In the genomic region with DNA sequence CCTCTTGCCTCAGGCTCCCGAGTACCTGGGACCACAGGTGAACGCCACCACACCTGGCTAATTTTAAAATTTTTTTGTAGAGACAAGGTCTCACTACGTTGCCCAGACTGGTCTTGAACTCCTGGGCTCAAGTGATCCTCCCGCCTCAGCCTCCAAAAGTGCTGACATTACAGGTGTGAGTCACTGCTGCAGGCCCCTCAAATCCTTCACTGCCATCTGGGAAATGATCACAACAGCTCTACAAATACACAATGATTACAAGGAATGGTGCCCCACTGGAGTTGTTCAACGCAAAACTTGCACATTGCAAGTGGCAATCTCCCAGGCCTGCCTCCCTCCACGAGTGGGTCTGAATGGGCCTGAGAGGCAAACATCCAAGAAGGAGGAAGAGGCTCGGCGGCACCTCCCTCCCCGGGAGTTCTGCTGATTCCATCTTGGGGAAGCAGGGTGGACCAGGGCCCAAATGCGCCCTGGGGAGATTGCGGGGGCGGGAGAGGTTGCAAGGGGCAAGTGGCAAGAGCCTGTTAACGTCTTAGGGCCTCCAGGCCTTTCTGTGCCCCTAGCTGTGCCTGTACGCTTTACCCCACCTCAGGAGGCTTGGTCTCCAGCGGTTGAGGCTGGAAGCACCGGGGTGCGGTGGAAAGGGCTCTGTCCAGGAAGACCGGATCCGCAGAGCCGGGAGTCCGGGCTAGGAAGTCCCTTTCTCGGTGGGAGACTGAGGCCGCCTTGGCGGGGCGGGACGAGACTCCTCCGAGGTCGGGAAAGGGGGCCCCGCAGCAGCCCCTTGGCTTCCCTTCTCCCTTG, we compare ENCODE assay signal across 8 cellular contexts. TPM values are rescaled to one million over a fixed set of nuclear protein-coding genes. Genes with fewer than 3 reads are reported as not detected.
DNase-seq lines count a peak whose midpoint lies in the region; ATAC-seq, FAIRE-seq and TF ChIP-seq lines count a peak whose summit lies in the region.

No MANE protein-coding gene starts in this region.

- intact Hi-C loops in activated CD4-positive, alpha-beta memory T cell treated with anti-CD3 and anti-CD28 coated beads for 36 hours (cut with micrococcal nuclease), result no loop called here

- H3K27me3 Mint-ChIP-seq in activated CD4-positive, alpha-beta memory T cell treated with anti-CD3 and anti-CD28 coated beads, Interleukin-2, amount 10 ng/mL, durations not matched to agents 7 days and 5 days, result peaks cover 29% of the 10 kb centered on the region
- H3K27me3 Mint-ChIP-seq in activated CD4-positive, alpha-beta memory T cell treated with anti-CD3 and anti-CD28 coated beads for 36 hours, result peaks cover 1% of the 10 kb centered on the region

- H3K9me3 ChIP-seq in keratinocyte (ENCODE audit: control insufficient read depth, low read depth, low read length), result no peaks in the 10 kb centered on the region
- H3K9me3 ChIP-seq in subcutaneous abdominal adipose tissue (ENCODE audit: control insufficient read depth in 5 of 5, low read length in 5 of 5), result no peaks in the 10 kb centered on the region

- in situ Hi-C loops in astrocyte of the spinal cord (cut with HindIII; ENCODE audit: low sequenced_read_pairs) (no loop called here), ACHN (cut with HindIII; ENCODE audit: low pct_ligation_motif_present, low pct_unique_long_range_greater_than_20kb, low sequenced_read_pairs) (loop anchor here (25.0 kb wide), 1 partner anchor 95 kb away; no protein-coding TSS in a partner anchor)

- H3K9ac ChIP-seq in keratinocyte (ENCODE audit: control insufficient read depth, extremely low read depth, insufficient read depth, low read length) (peak overlapping the region; percentile 51), subcutaneous abdominal adipose tissue (ENCODE audit: low read length in 5 of 5) (peak overlapping the region; percentile 19 to 74 (median 73))

- no peak overlapping the region for H3K27ac Mint-ChIP-seq in activated CD4-positive, alpha-beta memory T cell treated with anti-CD3 and anti-CD28 coated beads, Interleukin-2, amount 10 ng/mL, durations not matched to agents 7 days and 5 days
- no peak overlapping the region for H3K27ac Mint-ChIP-seq in activated CD4-positive, alpha-beta memory T cell treated with anti-CD3 and anti-CD28 coated beads for 36 hours

- no peaks in the 10 kb centered on the region for H3K9me1 ChIP-seq in keratinocyte (ENCODE audit: control insufficient read depth, extremely low read depth, insufficient read depth, low read length)

- H3K27ac ChIP-seq in keratinocyte (ENCODE audit: control insufficient read depth, insufficient read depth, low read length) (no peak overlapping the region), subcutaneous abdominal adipose tissue (ENCODE audit: low read depth, low read length) (peak overlapping the region; percentile 89)

- peak overlapping the region; percentile 53 for H3K4me3 Mint-ChIP-seq in activated CD4-positive, alpha-beta memory T cell treated with anti-CD3 and anti-CD28 coated beads, Interleukin-2, amount 10 ng/mL, durations not matched to agents 7 days and 5 days
- H3K4me3 Mint-ChIP-seq in activated CD4-positive, alpha-beta memory T cell treated with anti-CD3 and anti-CD28 coated beads for 36 hours, result no peak overlapping the region

- H4K20me1 ChIP-seq in keratinocyte (ENCODE audit: control insufficient read depth, extremely low read depth, insufficient read depth, low read length), result no peaks in the 10 kb centered on the region

- ATAC-seq in GM21786 (IDR thresholded peaks at IDR 0.05; ENCODE audit: unreplicated experiment), result no peak

- H3K4me1 ChIP-seq in keratinocyte (ENCODE audit: control insufficient read depth, extremely low read depth, insufficient read depth, low read length), result peaks cover 6% of the 10 kb centered on the region
- peaks cover 6 to 55% (median 48%) of the 10 kb centered on the region in 5 donors for H3K4me1 ChIP-seq in subcutaneous abdominal adipose tissue (ENCODE audit: control insufficient read depth in 5 of 5, insufficient read depth in 5 of 5, low read length in 5 of 5)

- no peak for FAIRE-seq in keratinocyte (lab: Jason Lieb, UNC)

- peaks cover 6% of the 10 kb centered on the region for H3K36me3 Mint-ChIP-seq in activated CD4-positive, alpha-beta memory T cell treated with anti-CD3 and anti-CD28 coated beads, Interleukin-2, amount 10 ng/mL, durations not matched to agents 7 days and 5 days (ENCODE audit: low read depth)
- no peaks in the 10 kb centered on the region for H3K36me3 Mint-ChIP-seq in activated CD4-positive, alpha-beta memory T cell treated with anti-CD3 and anti-CD28 coated beads for 36 hours

- TF ChIP-seq CTCF in astrocyte of the spinal cord (IDR thresholded peaks at IDR 0.05; ENCODE audit: low read depth, low read length) (no peak), keratinocyte (optimal IDR thresholded peaks at IDR 0.05 in 1 of 3, IDR thresholded peaks at IDR 0.05 in 1 of 3, conservative IDR thresholded peaks at IDR 0.05 in 1 of 3; ENCODE audit: extremely low read depth in 1 of 3, insufficient read depth in 2 of 3, low read length in 3 of 3) (peak in 1 of 3 experiments; percentile 1)

- H3K36me3 ChIP-seq in keratinocyte (ENCODE audit: control insufficient read depth in 2 of 2, extremely low read depth in 1 of 2, insufficient read depth in 2 of 2, low read length in 2 of 2), result no peaks in the 10 kb centered on the region
- peaks cover 0 to 6% (median 2%) of the 10 kb centered on the region in 5 donors for H3K36me3 ChIP-seq in subcutaneous abdominal adipose tissue (ENCODE audit: control insufficient read depth in 5 of 5, insufficient read depth in 5 of 5, low read length in 5 of 5)

- CTCF ChIA-PET in activated CD4-positive, alpha-beta memory T cell treated with anti-CD3 and anti-CD28 coated beads, Interleukin-2, amount 10 ng/mL, durations not matched to agents 7 days and 5 days (lab: Charles Lee), result interaction anchor here (1.3 to 12.7 kb wide), 6 partner anchors 13 to 118 kb away, joined by 8 to 129 read pairs (median 14); partner anchors contain the start of gene TOP2A
- CTCF ChIA-PET in activated CD4-positive, alpha-beta memory T cell treated with anti-CD3 and anti-CD28 coated beads for 36 hours (lab: Charles Lee), result interaction anchor here (1.1 to 9.6 kb wide), 9 partner anchors 10 to 121 kb away, joined by 3 to 129 read pairs (median 7); partner anchors contain the start of gene TOP2A

- no peak for TF ChIP-seq POLR2A in erythroblast (IDR thresholded peaks at IDR 0.05; ENCODE audit: low read length)

- peak overlapping the region; percentile 53 for H2AFZ ChIP-seq in keratinocyte (ENCODE audit: control insufficient read depth, low read length)

- H3K9me3 Mint-ChIP-seq in activated CD4-positive, alpha-beta memory T cell treated with anti-CD3 and anti-CD28 coated beads, Interleukin-2, amount 10 ng/mL, durations not matched to agents 7 days and 5 days, result no peaks in the 10 kb centered on the region
- H3K9me3 Mint-ChIP-seq in activated CD4-positive, alpha-beta memory T cell treated with anti-CD3 and anti-CD28 coated beads for 36 hours, result no peaks in the 10 kb centered on the region

- DNase-seq in activated CD4-positive, alpha-beta memory T cell treated with anti-CD3 and anti-CD28 coated beads, Interleukin-2, amount 10 ng/mL, durations not matched to agents 7 days and 5 days, result no peak
- DNase-seq in activated CD4-positive, alpha-beta memory T cell treated with anti-CD3 and anti-CD28 coated beads for 36 hours, result no peak
- DNase-seq in astrocyte of the spinal cord (ENCODE audit: low read depth, low spot score) (no peak), keratinocyte (ENCODE audit: low read depth, low spot score) (no peak), ACHN (no peak), erythroblast (lab: John Stamatoyannopoulos, UW) (no peak)

- H3K4me1 Mint-ChIP-seq in activated CD4-positive, alpha-beta memory T cell treated with anti-CD3 and anti-CD28 coated beads, Interleukin-2, amount 10 ng/mL, durations not matched to agents 7 days and 5 days, result peaks cover 41% of the 10 kb centered on the region
- H3K4me1 Mint-ChIP-seq in activated CD4-positive, alpha-beta memory T cell treated with anti-CD3 and anti-CD28 coated beads for 36 hours (ENCODE audit: low read depth), result peaks cover 29% of the 10 kb centered on the region

- peak overlapping the region; percentile 64 for H3K4me3 ChIP-seq in astrocyte of the spinal cord (ENCODE audit: low read depth, low read length)
- peak overlapping the region in 2 of 3 experiments; percentile 29 to 56 for H3K4me3 ChIP-seq in keratinocyte (ENCODE audit: control insufficient read depth in 2 of 3, extremely low read depth in 1 of 3, insufficient read depth in 2 of 3, low read depth in 1 of 3, low read length in 3 of 3)
- H3K4me3 ChIP-seq in subcutaneous abdominal adipose tissue (ENCODE audit: low read depth in 1 of 5, low read length in 5 of 5), result peak overlapping the region; percentile 42 to 98 (median 71)

- POLR2A ChIA-PET in activated CD4-positive, alpha-beta memory T cell treated with anti-CD3 and anti-CD28 coated beads, Interleukin-2, amount 10 ng/mL, durations not matched to agents 7 days and 5 days (lab: Charles Lee), result interaction anchor here (2.1 to 6.0 kb wide), 4 partner anchors 26 to 120 kb away, joined by 6 to 56 read pairs (median 22); partner anchors contain the start of gene TOP2A
- POLR2A ChIA-PET in activated CD4-positive, alpha-beta memory T cell treated with anti-CD3 and anti-CD28 coated beads for 36 hours (lab: Charles Lee), result interaction anchor here (1.7 kb wide), 1 partner anchor 16 kb away, joined by 4 read pairs; no protein-coding TSS in a partner anchor

- H3K79me2 ChIP-seq in keratinocyte (ENCODE audit: control insufficient read depth, insufficient read depth, low read length), result no peaks in the 10 kb centered on the region

- H3K4me2 ChIP-seq in keratinocyte (ENCODE audit: control insufficient read depth, extremely low read depth, insufficient read depth, low read depth, low read length), result peak overlapping the region; percentile 74

- dilution Hi-C loops in keratinocyte (cut with MboI; ENCODE audit: extremely low pct_ligation_motif_present, low sequenced_read_pairs), result no loop called here

- H3K27me3 ChIP-seq in keratinocyte (ENCODE audit: control insufficient read depth, extremely low read depth, insufficient read depth, low read length) (peaks cover 27% of the 10 kb centered on the region), subcutaneous abdominal adipose tissue (ENCODE audit: control insufficient read depth in 5 of 5, insufficient read depth in 4 of 5, low read length in 5 of 5) (no peaks in the 10 kb centered on the region)

RNA-seq across cellular contexts. Expression of gene IGFBP4, which starts 0.7 kb away (rescaled TPM):
- 10 to 100 TPM; 27.1 to 28.4 TPM for total RNA-seq in activated CD4-positive, alpha-beta memory T cell treated with anti-CD3 and anti-CD28 coated beads, Interleukin-2, amount 10 ng/mL, durations not matched to agents 7 days and 5 days
- 10 to 100 TPM; 14.6 to 15.5 TPM for total RNA-seq in activated CD4-positive, alpha-beta memory T cell treated with anti-CD3 and anti-CD28 coated beads for 36 hours
- 6.0 to 13.8 TPM (median 6.8 TPM) in 3 replicates for polyA plus RNA-seq in keratinocyte
- polyA plus RNA-seq in keratinocyte (2011; ENCODE audit: low read depth), result 0.44 TPM
- polyA plus RNA-seq in keratinocyte (2011; cell fraction: cytosol; rRNA removed), result 9.2 and 12.4 TPM in 2 replicates
- polyA plus RNA-seq in keratinocyte (2011; cell fraction: nucleus; rRNA removed), result 6.5 and 10.0 TPM in 2 replicates
- polyA plus RNA-seq in keratinocyte (2012; ENCODE audit: low replicate concordance), result 5.1 and 17.9 TPM in 2 replicates
- polyA minus RNA-seq in keratinocyte, result 6.8 to 30.7 TPM (median 7.6 TPM) in 3 replicates
- polyA minus RNA-seq in keratinocyte (2011; cell fraction: cytosol; rRNA and poly(A)+ RNA removed), result 15.9 TPM
- polyA minus RNA-seq in keratinocyte (2011; cell fraction: nucleus; rRNA and poly(A)+ RNA removed), result 3.8 and 6.0 TPM in 2 replicates

RNA-seq across cellular contexts. Expression of gene TOP2A, which starts 24.9 kb away (rescaled TPM):
- total RNA-seq in activated CD4-positive, alpha-beta memory T cell treated with anti-CD3 and anti-CD28 coated beads, Interleukin-2, amount 10 ng/mL, durations not matched to agents 7 days and 5 days, result 100 to 1,000 TPM; 361 to 373 TPM
- 100 to 1,000 TPM; 301 to 311 TPM for total RNA-seq in activated CD4-positive, alpha-beta memory T cell treated with anti-CD3 and anti-CD28 coated beads for 36 hours
- polyA plus RNA-seq in keratinocyte, result 5.2 to 45.0 TPM (median 27.1 TPM) in 3 replicates
- 3.0 TPM for polyA plus RNA-seq in keratinocyte (2011; ENCODE audit: low read depth)
- polyA plus RNA-seq in keratinocyte (2011; cell fraction: cytosol; rRNA removed), result 5.1 and 13.0 TPM in 2 replicates
- 6.1 and 10.4 TPM in 2 replicates for polyA plus RNA-seq in keratinocyte (2011; cell fraction: nucleus; rRNA removed)
- polyA plus RNA-seq in keratinocyte (2012; ENCODE audit: low replicate concordance), result 0.23 and 33.4 TPM in 2 replicates
- polyA minus RNA-seq in keratinocyte, result 3.0 to 28.7 TPM (median 4.0 TPM) in 3 replicates
- 5.8 TPM for polyA minus RNA-seq in keratinocyte (2011; cell fraction: cytosol; rRNA and poly(A)+ RNA removed)
- polyA minus RNA-seq in keratinocyte (2011; cell fraction: nucleus; rRNA and poly(A)+ RNA removed), result 3.3 and 6.9 TPM in 2 replicates

RNA-seq across cellular contexts. Expression of gene TNS4, which starts 58.8 kb away (rescaled TPM):
- 10 to 100 TPM in 1 of 2 experiments, 1 to 10 TPM in 1; 9.5 to 12.7 TPM for total RNA-seq in activated CD4-positive, alpha-beta memory T cell treated with anti-CD3 and anti-CD28 coated beads, Interleukin-2, amount 10 ng/mL, durations not matched to agents 7 days and 5 days
- total RNA-seq in activated CD4-positive, alpha-beta memory T cell treated with anti-CD3 and anti-CD28 coated beads for 36 hours, result 10 to 100 TPM; 14.5 to 15.2 TPM
- 129 to 171 TPM (median 160 TPM) in 3 replicates for polyA plus RNA-seq in keratinocyte
- polyA plus RNA-seq in keratinocyte (2011; ENCODE audit: low read depth), result 182 TPM
- polyA plus RNA-seq in keratinocyte (2011; cell fraction: cytosol; rRNA removed), result 162 and 255 TPM in 2 replicates
- 758 and 1,104 TPM in 2 replicates for polyA plus RNA-seq in keratinocyte (2011; cell fraction: nucleus; rRNA removed)
- 221 and 630 TPM in 2 replicates for polyA plus RNA-seq in keratinocyte (2012; ENCODE audit: low replicate concordance)
- polyA minus RNA-seq in keratinocyte, result 229 to 1,669 TPM (median 398 TPM) in 3 replicates
- polyA minus RNA-seq in keratinocyte (2011; cell fraction: cytosol; rRNA and poly(A)+ RNA removed), result 367 TPM
- polyA minus RNA-seq in keratinocyte (2011; cell fraction: nucleus; rRNA and poly(A)+ RNA removed), result 523 and 706 TPM in 2 replicates
